Comparison of ENCODE assay signal across 10 cellular contexts in genomic region chr1:25821630-25822091, GRCh38. TPM values are rescaled to one million over a fixed set of nuclear protein-coding genes. Genes with fewer than 3 reads are reported as not detected.
DNase-seq lines count a peak whose midpoint lies in the region; ATAC-seq, FAIRE-seq and TF ChIP-seq lines count a peak whose summit lies in the region.
"Had no signal": no experiment of that assay in that cellular context is flagged by ENCODE, and none has a peak within 500 bp of the region (broad histone marks: within the 10 kb centered on the region; RNA-seq: fewer than 3 reads in every experiment).

No MANE protein-coding gene starts in this region.

- H3K36me3 Mint-ChIP-seq in T-helper 2 cell treated with Interferon-gamma antibody and Interleukin-4, amounts not matched to agents 5 μg/mL and 100 μg/mL, for 36 hours (ENCODE audit: low read depth) = peaks cover 13% of the 10 kb centered on the region
- peaks cover 4% of the 10 kb centered on the region for H3K36me3 Mint-ChIP-seq in activated CD4-positive, alpha-beta memory T cell treated with anti-CD3 and anti-CD28 coated beads for 36 hours
- H3K36me3 Mint-ChIP-seq in glutamatergic neuron (ENCODE audit: unreplicated experiment) = no peaks in the 10 kb centered on the region
- H3K36me3 Mint-ChIP-seq in stimulated activated memory B cell treated with anti-CD40 and anti-IgM and Interleukin-4, amounts not matched to agents 10 μg/mL and 1 μg/mL and 100 μg/mL, for 72 hours = peaks cover 9% of the 10 kb centered on the region

- peaks cover 28% of the 10 kb centered on the region for H3K4me1 Mint-ChIP-seq in T-helper 2 cell treated with Interferon-gamma antibody and Interleukin-4, amounts not matched to agents 5 μg/mL and 100 μg/mL, for 36 hours (ENCODE audit: low read depth)
- H3K4me1 Mint-ChIP-seq in activated CD4-positive, alpha-beta memory T cell treated with anti-CD3 and anti-CD28 coated beads for 36 hours (ENCODE audit: low read depth) = peaks cover 33% of the 10 kb centered on the region
- H3K4me1 Mint-ChIP-seq in glutamatergic neuron (ENCODE audit: low read depth, unreplicated experiment) = peaks cover 36% of the 10 kb centered on the region
- H3K4me1 Mint-ChIP-seq in stimulated activated memory B cell treated with anti-CD40 and anti-IgM and Interleukin-4, amounts not matched to agents 10 μg/mL and 1 μg/mL and 100 μg/mL, for 72 hours = peaks cover 32% of the 10 kb centered on the region

- TF ChIP-seq CTCF in glutamatergic neuron (IDR thresholded peaks at IDR 0.05; ENCODE audit: partially characterized antibody, unreplicated experiment) = no peak

- no peaks in the 10 kb centered on the region for H3K27me3 ChIP-seq in small intestine (ENCODE audit: control insufficient read depth in 2 of 2, insufficient read depth in 2 of 2, low read length in 2 of 2)
- H3K27me3 ChIP-seq: right lobe of liver had no signal

- H3K36me3 ChIP-seq in small intestine (ENCODE audit: control insufficient read depth in 2 of 2, insufficient read depth in 2 of 2, low read length in 2 of 2) = peaks cover 0 to 8% of the 10 kb centered on the region in 2 donors

- DNase-seq in T-helper 2 cell treated with Interferon-gamma antibody and Interleukin-4, amounts not matched to agents 5 μg/mL and 100 μg/mL, for 36 hours (ENCODE audit: low spot score) = no peak
- DNase-seq in T-helper 2 cell = no peak
- no peak for DNase-seq in activated CD4-positive, alpha-beta memory T cell treated with anti-CD3 and anti-CD28 coated beads for 36 hours
- no peak for DNase-seq in glutamatergic neuron
- DNase-seq in small intestine = no peak
- DNase-seq: right lobe of liver had no signal

- no peaks in the 10 kb centered on the region for H3K9me3 Mint-ChIP-seq in T-helper 2 cell treated with Interferon-gamma antibody and Interleukin-4, amounts not matched to agents 5 μg/mL and 100 μg/mL, for 36 hours
- H3K9me3 Mint-ChIP-seq in activated CD4-positive, alpha-beta memory T cell treated with anti-CD3 and anti-CD28 coated beads for 36 hours = no peaks in the 10 kb centered on the region
- peaks cover 18% of the 10 kb centered on the region for H3K9me3 Mint-ChIP-seq in glutamatergic neuron (ENCODE audit: unreplicated experiment)
- H3K9me3 Mint-ChIP-seq in stimulated activated memory B cell treated with anti-CD40 and anti-IgM and Interleukin-4, amounts not matched to agents 10 μg/mL and 1 μg/mL and 100 μg/mL, for 72 hours = no peaks in the 10 kb centered on the region

- no peak for FAIRE-seq in small intestine (lab: Jason Lieb, UNC)
- FAIRE-seq: bronchial epithelial cell had no signal

- H3K4me1 ChIP-seq in small intestine (ENCODE audit: control insufficient read depth in 2 of 2, insufficient read depth in 1 of 2, low read depth in 1 of 2, low read length in 1 of 2) = no peaks in the 10 kb centered on the region

- ATAC-seq in stimulated activated memory B cell treated with anti-CD40 and anti-IgM and Interleukin-4, amounts not matched to agents 10 μg/mL and 1 μg/mL and 100 μg/mL, for 72 hours = no peak
- ATAC-seq in HG02763 (IDR thresholded peaks at IDR 0.05; ENCODE audit: unreplicated experiment) = no peak
- no peak for ATAC-seq in HG02623 (IDR thresholded peaks at IDR 0.05; ENCODE audit: unreplicated experiment)

- H3K27me3 Mint-ChIP-seq in T-helper 2 cell treated with Interferon-gamma antibody and Interleukin-4, amounts not matched to agents 5 μg/mL and 100 μg/mL, for 36 hours (ENCODE audit: low read depth) = no peaks in the 10 kb centered on the region
- no peaks in the 10 kb centered on the region for H3K27me3 Mint-ChIP-seq in activated CD4-positive, alpha-beta memory T cell treated with anti-CD3 and anti-CD28 coated beads for 36 hours
- H3K27me3 Mint-ChIP-seq in glutamatergic neuron (ENCODE audit: unreplicated experiment) = peaks cover 8% of the 10 kb centered on the region
- no peaks in the 10 kb centered on the region for H3K27me3 Mint-ChIP-seq in stimulated activated memory B cell treated with anti-CD40 and anti-IgM and Interleukin-4, amounts not matched to agents 10 μg/mL and 1 μg/mL and 100 μg/mL, for 72 hours

- H3K4me3 ChIP-seq in small intestine (ENCODE audit: low read depth in 1 of 2, low read length in 2 of 2) = peak overlapping the region in 1 of 2 donors; percentile 77

- no peak overlapping the region for H3K27ac ChIP-seq in small intestine (ENCODE audit: low read depth in 1 of 2, low read length in 1 of 2)

- POLR2A ChIA-PET in activated CD4-positive, alpha-beta memory T cell treated with anti-CD3 and anti-CD28 coated beads for 36 hours (lab: Charles Lee) = interaction anchor here (1.1 to 2.2 kb wide), 3 partner anchors 8 to 176 kb away, joined by 3 to 5 read pairs (median 3); partner anchors contain the start of gene PAFAH2

- peak overlapping the region; percentile 90 for H3K4me3 Mint-ChIP-seq in T-helper 2 cell treated with Interferon-gamma antibody and Interleukin-4, amounts not matched to agents 5 μg/mL and 100 μg/mL, for 36 hours
- H3K4me3 Mint-ChIP-seq in activated CD4-positive, alpha-beta memory T cell treated with anti-CD3 and anti-CD28 coated beads for 36 hours = peak overlapping the region; percentile 86
- H3K4me3 Mint-ChIP-seq in glutamatergic neuron (ENCODE audit: unreplicated experiment) = peak overlapping the region; percentile 97
- peak overlapping the region; percentile 88 for H3K4me3 Mint-ChIP-seq in stimulated activated memory B cell treated with anti-CD40 and anti-IgM and Interleukin-4, amounts not matched to agents 10 μg/mL and 1 μg/mL and 100 μg/mL, for 72 hours

- H3K27ac Mint-ChIP-seq in T-helper 2 cell treated with Interferon-gamma antibody and Interleukin-4, amounts not matched to agents 5 μg/mL and 100 μg/mL, for 36 hours = peak overlapping the region; percentile 51
- peak overlapping the region; percentile 55 for H3K27ac Mint-ChIP-seq in activated CD4-positive, alpha-beta memory T cell treated with anti-CD3 and anti-CD28 coated beads for 36 hours
- H3K27ac Mint-ChIP-seq in glutamatergic neuron (ENCODE audit: unreplicated experiment) = peak overlapping the region; percentile 69
- peak overlapping the region; percentile 90 for H3K27ac Mint-ChIP-seq in stimulated activated memory B cell treated with anti-CD40 and anti-IgM and Interleukin-4, amounts not matched to agents 10 μg/mL and 1 μg/mL and 100 μg/mL, for 72 hours

- CTCF ChIA-PET in activated CD4-positive, alpha-beta memory T cell treated with anti-CD3 and anti-CD28 coated beads for 36 hours (lab: Charles Lee) = interaction anchor here (1.3 to 2.6 kb wide), 4 partner anchors 10 to 213 kb away, joined by 3 to 7 read pairs (median 6); partner anchors contain the start of gene PAFAH2

- intact Hi-C loops in activated CD4-positive, alpha-beta memory T cell treated with anti-CD3 and anti-CD28 coated beads for 36 hours (cut with micrococcal nuclease) = loop anchor here (2.0 to 5.0 kb wide), 3 partner anchors 37 to 86 kb away; partner anchors contain the start of genes AUNIP and STMN1

- 72 to 79% (median 75%) methylated on average over 5 of the region's 5 CpGs for WGBS in small intestine, 3 donors

- no peaks in the 10 kb centered on the region for H3K9me3 ChIP-seq in small intestine (ENCODE audit: control insufficient read depth, low read depth)
- H3K9me3 ChIP-seq: right lobe of liver had no signal

RNA-seq across cellular contexts. Expression of gene MTFR1L, which starts 1.9 kb away (rescaled TPM):
- total RNA-seq in activated CD4-positive, alpha-beta memory T cell treated with anti-CD3 and anti-CD28 coated beads for 36 hours = 10 to 100 TPM; 28.0 to 31.1 TPM
- 70.4 TPM for total RNA-seq in glutamatergic neuron (ENCODE audit: unreplicated experiment)
- polyA plus RNA-seq in small intestine = 100 to 1,000 TPM in 1 of 3 donors, 10 to 100 TPM in 2; 37.7 to 181 (median 96.2) TPM

RNA-seq across cellular contexts. Expression of gene SELENON, which starts 21.7 kb away (rescaled TPM):
- total RNA-seq in activated CD4-positive, alpha-beta memory T cell treated with anti-CD3 and anti-CD28 coated beads for 36 hours = 10 to 100 TPM; 26.8 to 26.9 TPM
- total RNA-seq in glutamatergic neuron (ENCODE audit: unreplicated experiment) = 79.8 TPM
- 10 to 100 TPM in 1 of 3 donors, 1 to 10 TPM in 2; 4.7 to 39.2 (median 5.1) TPM for polyA plus RNA-seq in small intestine

RNA-seq across cellular contexts. Expression of gene AUNIP, which starts 37.6 kb away (rescaled TPM):
- total RNA-seq in activated CD4-positive, alpha-beta memory T cell treated with anti-CD3 and anti-CD28 coated beads for 36 hours = 10 to 100 TPM in 1 of 2 experiments, 1 to 10 TPM in 1; 7.8 to 10.1 TPM
- 1.3 TPM for total RNA-seq in glutamatergic neuron (ENCODE audit: unreplicated experiment)
- 1 to 10 TPM in 1 of 3 donors, under 1 TPM in 1, not detected in 1; 0.67 to 3.2 TPM for polyA plus RNA-seq in small intestine

RNA-seq across cellular contexts. Expression of gene PAQR7, which starts 53.8 kb away (rescaled TPM):
- 1 to 10 TPM; 4.1 to 4.2 TPM for total RNA-seq in activated CD4-positive, alpha-beta memory T cell treated with anti-CD3 and anti-CD28 coated beads for 36 hours
- 6.4 TPM for total RNA-seq in glutamatergic neuron (ENCODE audit: unreplicated experiment)
- 10 to 100 TPM; 10.2 to 53.9 (median 23.5) TPM for polyA plus RNA-seq in small intestine
